9 cellular contexts compared by ENCODE assay signal in the genomic region with DNA sequence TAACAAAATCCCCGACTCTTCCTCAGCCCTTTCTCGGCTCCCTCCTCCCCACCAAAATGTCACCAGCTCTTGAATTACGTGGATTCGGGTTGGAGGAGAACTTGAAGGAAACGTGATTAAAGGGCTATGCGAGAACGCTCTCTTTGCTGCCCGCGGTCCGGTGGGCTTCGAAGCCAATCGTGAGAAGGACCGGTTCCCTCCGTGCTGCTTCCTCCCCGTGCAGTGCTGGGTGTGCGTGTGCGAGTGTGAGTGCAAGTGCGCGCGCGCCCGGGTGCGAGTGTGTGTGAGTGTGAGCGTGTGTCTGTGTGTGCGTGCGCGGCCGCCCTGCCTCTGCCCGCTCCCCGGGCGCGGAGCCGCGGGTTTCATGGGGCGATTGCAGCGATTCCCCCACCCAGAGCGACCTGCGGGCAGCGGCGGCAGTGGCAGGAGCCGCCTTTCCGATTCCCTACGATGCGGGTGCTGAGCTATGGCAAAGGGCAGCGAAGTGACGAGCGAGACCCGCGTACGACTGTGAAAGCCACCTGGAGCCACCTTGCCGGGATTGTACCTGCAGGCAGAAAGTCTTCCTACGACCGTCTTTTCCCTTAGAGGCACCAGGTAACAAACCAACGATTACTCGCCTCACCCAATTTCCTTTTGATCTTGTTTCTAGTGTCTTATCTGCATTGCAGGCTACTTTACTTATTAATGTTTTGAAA. TPM values are rescaled to one million over a fixed set of nuclear protein-coding genes. Genes with fewer than 3 reads are reported as not detected.
A peak's percentile ranks its signal among the peaks of the same experiment; 100 is the strongest.
DNase-seq lines count a peak whose midpoint lies in the region; ATAC-seq and TF ChIP-seq lines count a peak whose summit lies in the region.
"Had no signal": no experiment of that assay in that cellular context is flagged by ENCODE, and none has a peak within 500 bp of the region (broad histone marks: within the 10 kb centered on the region; RNA-seq: fewer than 3 reads in every experiment).

No MANE protein-coding gene starts in this region.

- DNase-seq in A673 (ENCODE audit: low spot score) (peak; percentile 58), IMR-90 (no peak), mammary epithelial cell (no peak), medulla oblongata (ENCODE audit: extremely low spot score) (no peak)

- H3K9me3 ChIP-seq in A673 (ENCODE audit: low read depth, low read length, poor library complexity, severe bottlenecking), result no peaks in the 10 kb centered on the region
- H3K9me3 ChIP-seq in IMR-90 (ENCODE audit: control insufficient read depth, insufficient read depth, low read length), result no peaks in the 10 kb centered on the region
- H3K9me3 ChIP-seq in mammary epithelial cell (replicated peaks; ENCODE audit: insufficient read depth, low read length), result no peaks in the 10 kb centered on the region
- H3K9me3 ChIP-seq in mesodermal cell (ENCODE audit: control insufficient read depth, low read length), result no peaks in the 10 kb centered on the region

- H3K4me2 ChIP-seq in IMR-90 (ENCODE audit: low read depth, low read length), result peak overlapping the region; percentile 95
- peak overlapping the region; percentile 6 for H3K4me2 ChIP-seq in mammary epithelial cell (ENCODE audit: insufficient read depth, low read depth, low read length)

- no peak overlapping the region for H4K91ac ChIP-seq in IMR-90 (ENCODE audit: insufficient read depth, low read depth, low read length)

- H3K27me3 ChIP-seq in A673 (replicated peaks; ENCODE audit: insufficient read depth, low read depth, low read length, poor library complexity), result no peaks in the 10 kb centered on the region
- peaks cover 20% of the 10 kb centered on the region for H3K27me3 ChIP-seq in IMR-90 (ENCODE audit: control insufficient read depth, insufficient read depth, low read length)
- H3K27me3 ChIP-seq in mammary epithelial cell (ENCODE audit: insufficient read depth, low read length), result peaks cover 47% of the 10 kb centered on the region

- peak overlapping the region; percentile 86 for H2AFZ ChIP-seq in IMR-90 (replicated peaks; ENCODE audit: low read length, poor library complexity)
- peak overlapping the region; percentile 61 for H2AFZ ChIP-seq in mammary epithelial cell (ENCODE audit: low read depth, low read length)

- H3K79me1 ChIP-seq in IMR-90 (ENCODE audit: low read depth in 1 of 2, low read length in 2 of 2), result peaks cover 0 to 7% of the 10 kb centered on the region in 2 experiments; a peak in 1 of 4 replicates

- H3K4ac ChIP-seq in IMR-90 (ENCODE audit: low read depth, low read length), result no peak overlapping the region

- H3K9ac ChIP-seq in IMR-90 (ENCODE audit: low read depth, low read length) (no peak overlapping the region), mammary epithelial cell (ENCODE audit: insufficient read depth, low read length) (no peak overlapping the region)

- no peak overlapping the region for H3K14ac ChIP-seq in IMR-90 (replicated peaks; ENCODE audit: low read depth, low read length)

- no peak overlapping the region for H2BK120ac ChIP-seq in IMR-90 (ENCODE audit: low read depth, low read length)

- 3% methylated on average over 13 of the region's 55 CpGs; no CpG with 5 or more reads in 1 of the 2 experiments for WGBS in IMR-90 (ENCODE audit: extremely low coverage in 2 of 2, insufficient read length in 1 of 2), 2 experiments
- under 1% methylated on average over 39 of the region's 55 CpGs for WGBS in mammary epithelial cell (ENCODE audit: low coverage, missing lambda C conversion rate)
- WGBS in mesodermal cell (ENCODE audit: insufficient coverage in 2 of 2), 2 experiments, result 0 to 1% methylated on average over 34 to 40 of the region's 55 CpGs

- no peak overlapping the region for H3K18ac ChIP-seq in IMR-90 (ENCODE audit: low read depth, low read length)

- H2AK9ac ChIP-seq in IMR-90 (replicated peaks; ENCODE audit: low read depth, low read length, poor library complexity), result no peak overlapping the region

- H3K36me3 ChIP-seq in A673 (ENCODE audit: insufficient read depth, low read length, poor library complexity, severe bottlenecking) (no peaks in the 10 kb centered on the region), IMR-90 (ENCODE audit: control insufficient read depth, insufficient read depth, low read length) (no peaks in the 10 kb centered on the region), mammary epithelial cell (ENCODE audit: insufficient read depth, low read length) (no peaks in the 10 kb centered on the region), mesodermal cell (ENCODE audit: control insufficient read depth, insufficient read depth, low read length) (no peaks in the 10 kb centered on the region)

- no peak for TF ChIP-seq POLR2A in IMR-90 (IDR thresholded peaks at IDR 0.05; ENCODE audit: low read depth, low read length)

- no peaks in the 10 kb centered on the region for H3K79me2 ChIP-seq in mammary epithelial cell (ENCODE audit: insufficient read depth, low read length)

- no peak overlapping the region for H4K5ac ChIP-seq in IMR-90 (ENCODE audit: low read depth, low read length)

- H2AK5ac ChIP-seq in IMR-90 (ENCODE audit: low read depth, low read length), result no peak overlapping the region

- H2BK5ac ChIP-seq in IMR-90 (ENCODE audit: low read depth, low read length, poor library complexity, severe bottlenecking), result no peak overlapping the region

- ATAC-seq in IMR-90 (ENCODE audit: low read depth), result no peak
- ATAC-seq in GM18520 (IDR thresholded peaks at IDR 0.05; ENCODE audit: unreplicated experiment), result no peak
- no peak for ATAC-seq in HG03139 (IDR thresholded peaks at IDR 0.05; ENCODE audit: unreplicated experiment)
- ATAC-seq in HG03521 (IDR thresholded peaks at IDR 0.05; ENCODE audit: unreplicated experiment), result no peak

- H4K8ac ChIP-seq in IMR-90 (ENCODE audit: low read depth in 2 of 2, low read length in 2 of 2), result no peak overlapping the region

- H4K20me1 ChIP-seq in IMR-90 (ENCODE audit: insufficient read depth, low read length) (no peaks in the 10 kb centered on the region), mammary epithelial cell (ENCODE audit: insufficient read depth, low read length) (no peaks in the 10 kb centered on the region)

- H2BK20ac ChIP-seq in IMR-90 (ENCODE audit: low read depth, low read length), result no peak overlapping the region

- POLR2A ChIA-PET in A673 (lab: Charles Lee; ENCODE audit: low non-redundant PET) (no interaction called here), IMR-90 (lab: Charles Lee; ENCODE audit: unreplicated experiment) (no interaction called here)

- H3K27ac ChIP-seq in A673 (ENCODE audit: low read depth, low read length, poor library complexity, severe bottlenecking) (peak overlapping the region; percentile 84), IMR-90 (ENCODE audit: insufficient read depth, low read length) (no peak overlapping the region), mammary epithelial cell (ENCODE audit: insufficient read depth, low read depth, low read length) (no peak overlapping the region), mesodermal cell (ENCODE audit: low read depth, low read length, severe bottlenecking) (no peak overlapping the region)

- no peak for TF ChIP-seq CTCF in A673 (conservative IDR thresholded peaks at IDR 0.05; ENCODE audit: low read depth, low read length)
- no peak for TF ChIP-seq CTCF in IMR-90 (conservative IDR thresholded peaks at IDR 0.05; ENCODE audit: low read depth, low read length)
- no peak for TF ChIP-seq CTCF in mammary epithelial cell (conservative IDR thresholded peaks at IDR 0.05 in 1 of 2, IDR thresholded peaks at IDR 0.05 in 1 of 2; ENCODE audit: extremely low read depth in 1 of 2, insufficient read depth in 1 of 2, low read depth in 1 of 2, low read length in 2 of 2)

- dilution Hi-C loops in IMR-90 (cut with HindIII; ENCODE audit: low sequenced_read_pairs, unreplicated experiment) (no loop called here), mammary epithelial cell (cut with HindIII; ENCODE audit: low sequenced_read_pairs) (no loop called here)

- H3K4me1 ChIP-seq in A673 (ENCODE audit: insufficient read depth, low read length, poor library complexity, severe bottlenecking), result peaks cover 21% of the 10 kb centered on the region
- no peaks in the 10 kb centered on the region for H3K4me1 ChIP-seq in IMR-90 (ENCODE audit: control insufficient read depth, insufficient read depth, low read length)
- peaks cover 4% of the 10 kb centered on the region for H3K4me1 ChIP-seq in mammary epithelial cell (ENCODE audit: insufficient read depth, low read length)
- peaks cover 4% of the 10 kb centered on the region for H3K4me1 ChIP-seq in mesodermal cell (ENCODE audit: control insufficient read depth, insufficient read depth, low read length, poor library complexity, severe bottlenecking)

- peak overlapping the region; percentile 57 for H3K23ac ChIP-seq in IMR-90 (ENCODE audit: low read depth, low read length)

- H3K4me3 ChIP-seq in A673 (ENCODE audit: low read depth, low read length, poor library complexity, severe bottlenecking) (peak overlapping the region; percentile 79), IMR-90 (ENCODE audit: insufficient read depth, low read depth, low read length) (peak overlapping the region; percentile 77), mammary epithelial cell (replicated peaks in 1 of 3; ENCODE audit: insufficient read depth in 1 of 3, low read depth in 2 of 3, low read length in 3 of 3) (no peak overlapping the region), mesodermal cell (ENCODE audit: extremely low read depth, insufficient read depth, low read length, poor library complexity, severe bottlenecking) (peak overlapping the region; percentile 68)

- in situ Hi-C loops in IMR-90 (cut with MboI; ENCODE audit: low sequenced_read_pairs), result no loop called here
- in situ Hi-C loops in mammary epithelial cell (cut with MboI; ENCODE audit: low sequenced_read_pairs in 2 of 2), result no loop called here

- intact Hi-C loops in A673 (cut with micrococcal nuclease; ENCODE audit: unreplicated experiment), result loop anchor here (5.0 to 10.0 kb wide), 5 partner anchors 59 to 1193 kb away; no protein-coding TSS in a partner anchor
- intact Hi-C loops in IMR-90 (cut with micrococcal nuclease), result loop anchor here (5.0 to 10.0 kb wide), 2 partner anchors 323 to 614 kb away; no protein-coding TSS in a partner anchor
- intact Hi-C loops in mammary epithelial cell (cut with micrococcal nuclease), result no loop called here

- H3K56ac ChIP-seq in IMR-90 (ENCODE audit: extremely low read depth, insufficient read depth, low read length), result no peak overlapping the region

- no peak overlapping the region for H2BK15ac ChIP-seq in IMR-90 (ENCODE audit: low read depth, low read length)

- H3K9me1 ChIP-seq in IMR-90 (ENCODE audit: insufficient read depth, low read length), result no peaks in the 10 kb centered on the region

- BruUV-seq in A673 (replicated peaks; lab: Mats Ljungman, UMichigan) (no TSS peak), IMR-90 (replicated peaks; lab: Mats Ljungman, UMichigan) (no TSS peak), mammary epithelial cell (replicated peaks; lab: Mats Ljungman, UMichigan) (no TSS peak)

- CTCF ChIA-PET in A673 (lab: Charles Lee) (interaction anchor here (1.1 kb wide), 1 partner anchor 34 kb away, joined by 3 read pairs; no protein-coding TSS in a partner anchor), IMR-90 (lab: Yijun Ruan, JAX) (no interaction called here), mammary epithelial cell (lab: Charles Lee; ENCODE audit: low non-redundant PET) (no interaction called here)

- no peak for TF ChIP-seq RAD21 in IMR-90 (IDR thresholded peaks at IDR 0.05; ENCODE audit: low read length)

RNA-seq across cellular contexts. Expression of a gene that starts 1.4 kb away (rescaled TPM):
- total RNA-seq in A673 (2021) (43.0 and 51.3 TPM in 2 replicates), IMR-90 (2012; rRNA removed) (3.6 TPM in 2 replicates), mammary epithelial cell (under 1 TPM in 1 of 2 donors, not detected in 1; 0.33 TPM)
- polyA plus RNA-seq in IMR-90 (2012; rRNA removed) (1.8 TPM in 2 replicates), mammary epithelial cell (not detected)
- polyA plus RNA-seq in IMR-90 (2012; cell fraction: cytosol; rRNA removed), result 1.0 and 1.1 TPM in 2 replicates
- 0.64 and 1.7 TPM in 2 replicates for polyA plus RNA-seq in IMR-90 (2012; cell fraction: nucleus; rRNA removed; ENCODE audit: low replicate concordance)
- not detected for polyA minus RNA-seq in mammary epithelial cell
- polyA plus RNA-seq in mesodermal cell (2013, experiment 1 of 2), result 9.9 TPM
- 9.1 TPM for polyA plus RNA-seq in mesodermal cell (2013, experiment 2 of 2)
- total RNA-seq: activated CD8-positive, alpha-beta memory T cell treated with anti-CD3 and anti-CD28 coated beads for 36 hours had no signal

Comparison
In these comparisons a context has a peak if more than half of its experiments do, and no peak if none do; other contexts are left out.
1. H3K4me3 ChIP-seq: peak in A673 (single experiment), IMR-90 (single experiment) and mesodermal cell (single experiment); none in mammary epithelial cell (0 of 3).